ENCODE assay signal across 11 cellular contexts in the genomic region with DNA sequence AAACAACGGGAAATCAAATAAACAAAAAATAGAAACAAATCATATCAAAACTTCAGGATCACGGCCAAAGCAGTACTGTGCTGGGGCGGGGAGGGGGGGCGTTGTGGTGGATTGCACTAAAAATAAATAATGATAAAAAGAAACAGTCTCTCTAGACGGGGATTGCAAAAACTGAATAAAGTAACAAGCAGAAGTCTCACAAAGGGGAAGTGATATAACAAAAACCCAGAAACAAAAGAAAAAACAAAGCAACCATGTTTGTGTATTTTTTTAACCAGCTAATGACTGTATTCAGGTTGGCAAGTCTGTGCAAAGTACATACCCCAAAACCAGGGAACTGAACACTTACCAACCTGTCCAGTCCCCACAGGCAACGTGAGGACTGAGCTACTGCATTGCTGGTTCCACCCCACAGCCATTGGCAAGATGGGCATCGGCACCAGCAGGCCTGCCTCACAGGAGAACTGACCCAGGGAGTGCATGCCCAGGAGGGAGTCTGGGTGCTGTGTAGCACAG. TPM values are rescaled to one million over a fixed set of nuclear protein-coding genes. Genes with fewer than 3 reads are reported as not detected.
DNase-seq lines count a peak whose midpoint lies in the region; ATAC-seq, FAIRE-seq and TF ChIP-seq lines count a peak whose summit lies in the region.
"Had no signal": no experiment of that assay in that cellular context is flagged by ENCODE, and none has a peak within 500 bp of the region (broad histone marks: within the 10 kb centered on the region; RNA-seq: fewer than 3 reads in every experiment).

No MANE protein-coding gene starts in this region.

- no peak for TF ChIP-seq POLR2A in endothelial cell of umbilical vein (IDR thresholded peaks at IDR 0.05; ENCODE audit: low read depth, low read length)

- TF ChIP-seq CTCF in CD14-positive monocyte (IDR thresholded peaks at IDR 0.05) (no peak), endothelial cell of umbilical vein (IDR thresholded peaks at IDR 0.05; ENCODE audit: extremely low read depth in 1 of 2, insufficient read depth in 1 of 2, low read depth in 1 of 2, low read length in 2 of 2) (no peak), nephron (IDR thresholded peaks at IDR 0.05; ENCODE audit: unreplicated experiment in 3 of 3) (no peak)

- intact Hi-C loops in CD14-positive monocyte (cut with micrococcal nuclease), result loop anchor here in 1 of 2 donors (2.0 kb wide), 1 partner anchor 24 kb away; the partner anchor contains the start of gene BICD2
- intact Hi-C loops in endothelial cell of umbilical vein (cut with micrococcal nuclease), result loop anchor here (1.0 kb wide), 1 partner anchor 8 kb away; no protein-coding TSS in a partner anchor

- CTCF ChIA-PET in endothelial cell of umbilical vein (lab: Charles Lee), result interaction anchor here (1.1 to 1.5 kb wide), 4 partner anchors 12 to 49 kb away, joined by 3 to 7 read pairs (median 4); no protein-coding TSS in a partner anchor

- TSS peak; percentile 83 for BruUV-seq in endothelial cell of umbilical vein (replicated peaks; lab: Mats Ljungman, UMichigan)

- dilution Hi-C loops in endothelial cell of umbilical vein (cut with MboI; ENCODE audit: extremely low pct_ligation_motif_present, low sequenced_read_pairs), result no loop called here

- H3K4me1 ChIP-seq in endothelial cell of umbilical vein (ENCODE audit: control insufficient read depth, extremely low read depth, insufficient read depth, low read length), result peaks cover 29% of the 10 kb centered on the region

- H3K79me2 ChIP-seq in endothelial cell of umbilical vein (ENCODE audit: control insufficient read depth, insufficient read depth, low read length), result peaks cover 95% of the 10 kb centered on the region

- H3K4me2 ChIP-seq in endothelial cell of umbilical vein (ENCODE audit: insufficient read depth, low read length), result peak overlapping the region; percentile 66

- H3K9me3 Mint-ChIP-seq in CD14-positive monocyte (peaks cover 0 to 2% (median 0%) of the 10 kb centered on the region in 7 donors), nephron (no peaks in the 10 kb centered on the region)

- H3K27me3 ChIP-seq in endothelial cell of umbilical vein (ENCODE audit: control insufficient read depth in 2 of 2, insufficient read depth in 2 of 2, low read length in 2 of 2), result no peaks in the 10 kb centered on the region

- H3K9me1 ChIP-seq in endothelial cell of umbilical vein (replicated peaks; ENCODE audit: control insufficient read depth, extremely low read depth, insufficient read depth, low read length), result no peaks in the 10 kb centered on the region

- peak overlapping the region; percentile 61 for H3K9ac ChIP-seq in endothelial cell of umbilical vein (replicated peaks; ENCODE audit: extremely low read depth, insufficient read depth, low read length)

- DNase-seq in CD14-positive monocyte (ENCODE audit: low spot score) (no peak), NOMO-1 (lab: John Stamatoyannopoulos, UW; ENCODE audit: unreplicated experiment in 2 of 2) (peak; percentile 40 to 82), endothelial cell of umbilical vein (ENCODE audit: low read depth, low spot score) (no peak), NCI-H146 treated with DMSO at 0.1 percent for 48 hours (lab: John Stamatoyannopoulos, UW; ENCODE audit: unreplicated experiment) (no peak), NCI-H187 (lab: John Stamatoyannopoulos, UW) (no peak)
- DNase-seq: activated CD4-positive, alpha-beta T cell treated with anti-CD3 and anti-CD28 coated beads for 1 hour; central memory CD4-positive, alpha-beta T cell; NCI-H2227 treated with DMSO at 0.1 percent for 48 hours had no signal

- no peaks in the 10 kb centered on the region for H3K9me3 ChIP-seq in endothelial cell of umbilical vein (replicated peaks; ENCODE audit: control insufficient read depth, insufficient read depth, low read length)

- peak overlapping the region in 1 of 3 experiments; percentile 39 for H3K4me3 ChIP-seq in endothelial cell of umbilical vein (replicated peaks in 1 of 3; ENCODE audit: insufficient read depth in 1 of 3, low read depth in 1 of 3, low read length in 3 of 3)

- POLR2A ChIA-PET in endothelial cell of umbilical vein (lab: Charles Lee), result no interaction called here

- no peak overlapping the region for H2AFZ ChIP-seq in endothelial cell of umbilical vein (ENCODE audit: low read depth, low read length)

- H3K36me3 Mint-ChIP-seq in CD14-positive monocyte (peaks cover 0 to 2% of the 10 kb centered on the region in 2 donors), nephron (ENCODE audit: low read depth) (no peaks in the 10 kb centered on the region)

- H3K27ac Mint-ChIP-seq in CD14-positive monocyte, result peak overlapping the region; percentile 94 to 97 (median 95)
- peak overlapping the region in 2 of 3 experiments; percentile 24 to 55 for H3K27ac Mint-ChIP-seq in nephron

- no peak for ATAC-seq in HG02981 (IDR thresholded peaks at IDR 0.05; ENCODE audit: unreplicated experiment)
- no peak for ATAC-seq in activated CD4-positive, CD25-positive, alpha-beta regulatory T cell treated with anti-CD3 and anti-CD28 coated beads, Interleukin-2, amount 50 U/mL, for 24 hours

- no peak for FAIRE-seq in endothelial cell of umbilical vein (lab: Jason Lieb, UNC)

- H3K27ac ChIP-seq in endothelial cell of umbilical vein (ENCODE audit: insufficient read depth, low read depth, low read length), result peak overlapping the region; percentile 86

- H4K20me1 ChIP-seq in endothelial cell of umbilical vein (replicated peaks; ENCODE audit: control insufficient read depth, extremely low read depth, insufficient read depth, low read length), result no peaks in the 10 kb centered on the region

- no peaks in the 10 kb centered on the region for H3K36me3 ChIP-seq in endothelial cell of umbilical vein (ENCODE audit: control insufficient read depth in 2 of 2, extremely low read depth in 1 of 2, insufficient read depth in 2 of 2, low read length in 2 of 2)

- H3K4me3 Mint-ChIP-seq in CD14-positive monocyte (peak overlapping the region; percentile 72 to 93), nephron (no peak overlapping the region)

- H3K4me1 Mint-ChIP-seq in CD14-positive monocyte, result peaks cover 80% of the 10 kb centered on the region
- peaks cover 62% of the 10 kb centered on the region for H3K4me1 Mint-ChIP-seq in nephron

- peaks cover 0 to 1% (median 0%) of the 10 kb centered on the region in 3 donors for H3K27me3 Mint-ChIP-seq in CD14-positive monocyte (ENCODE audit: low read depth in 3 of 3)
- H3K27me3 Mint-ChIP-seq in nephron (ENCODE audit: low read depth), result no peaks in the 10 kb centered on the region

TF ChIP-seq in endothelial cell of umbilical vein, 7 proteins besides CTCF, POLR2A, EP300 and RAD21:
- TF ChIP-seq MAX (IDR thresholded peaks at IDR 0.05; ENCODE audit: insufficient read depth, insufficient read length) (no peak), FOS (IDR thresholded peaks at IDR 0.05; ENCODE audit: borderline replicate concordance, insufficient read depth, low read length) (no peak), JUN (IDR thresholded peaks at IDR 0.05; ENCODE audit: borderline replicate concordance, insufficient read depth, insufficient read length, low read depth) (no peak), EZH2 (IDR thresholded peaks at IDR 0.05; ENCODE audit: borderline replicate concordance, low read depth, low read length, severe bottlenecking) (no peak), MYC (IDR thresholded peaks at IDR 0.05; ENCODE audit: low read depth, low read length) (no peak), POLR2AphosphoS5 (IDR thresholded peaks at IDR 0.05; ENCODE audit: insufficient read depth, low read depth, low read length) (no peak), GATA2 (IDR thresholded peaks at IDR 0.05; ENCODE audit: insufficient read depth, insufficient read length, low read depth, low read length) (no peak)
TF ChIP-seq in endothelial cell of umbilical vein: peak in this region for 0.

RNA-seq across cellular contexts. Expression of gene BICD2, which starts 24.1 kb away (rescaled TPM):
- polyA plus RNA-seq in CD14-positive monocyte (10 to 100 TPM; 13.8 to 25.6 TPM), endothelial cell of umbilical vein (10.7 and 14.3 TPM in 2 replicates)
- total RNA-seq in endothelial cell of umbilical vein, result 37.9 and 39.3 TPM in 2 replicates
- polyA plus RNA-seq in endothelial cell of umbilical vein (2011; cell fraction: cytosol; rRNA removed), result 14.3 and 15.3 TPM in 2 replicates
- 14.5 and 15.9 TPM in 2 replicates for polyA plus RNA-seq in endothelial cell of umbilical vein (2011; cell fraction: nucleus; rRNA removed)
- 27.3 and 29.9 TPM in 2 replicates for polyA plus RNA-seq in endothelial cell of umbilical vein (2012)
- polyA minus RNA-seq in endothelial cell of umbilical vein, result 15.9 and 18.7 TPM in 2 replicates
- 7.6 TPM for polyA minus RNA-seq in endothelial cell of umbilical vein (2011; cell fraction: cytosol; rRNA and poly(A)+ RNA removed)
- 8.5 and 9.8 TPM in 2 replicates for polyA minus RNA-seq in endothelial cell of umbilical vein (2011; cell fraction: nucleus; rRNA and poly(A)+ RNA removed)

Comparison
In these comparisons a context has a peak if more than half of its experiments do, and no peak if none do; other contexts are left out.
1. DNase-seq: peak in NOMO-1 (2 of 2); none in CD14-positive monocyte (single experiment), endothelial cell of umbilical vein (single experiment), NCI-H146 treated with DMSO at 0.1 percent for 48 hours (single experiment) and NCI-H187 (0 of 2).
2. H3K4me3 Mint-ChIP-seq: peak in CD14-positive monocyte (2 of 2); none in nephron (0 of 3).